In the genomic region with DNA sequence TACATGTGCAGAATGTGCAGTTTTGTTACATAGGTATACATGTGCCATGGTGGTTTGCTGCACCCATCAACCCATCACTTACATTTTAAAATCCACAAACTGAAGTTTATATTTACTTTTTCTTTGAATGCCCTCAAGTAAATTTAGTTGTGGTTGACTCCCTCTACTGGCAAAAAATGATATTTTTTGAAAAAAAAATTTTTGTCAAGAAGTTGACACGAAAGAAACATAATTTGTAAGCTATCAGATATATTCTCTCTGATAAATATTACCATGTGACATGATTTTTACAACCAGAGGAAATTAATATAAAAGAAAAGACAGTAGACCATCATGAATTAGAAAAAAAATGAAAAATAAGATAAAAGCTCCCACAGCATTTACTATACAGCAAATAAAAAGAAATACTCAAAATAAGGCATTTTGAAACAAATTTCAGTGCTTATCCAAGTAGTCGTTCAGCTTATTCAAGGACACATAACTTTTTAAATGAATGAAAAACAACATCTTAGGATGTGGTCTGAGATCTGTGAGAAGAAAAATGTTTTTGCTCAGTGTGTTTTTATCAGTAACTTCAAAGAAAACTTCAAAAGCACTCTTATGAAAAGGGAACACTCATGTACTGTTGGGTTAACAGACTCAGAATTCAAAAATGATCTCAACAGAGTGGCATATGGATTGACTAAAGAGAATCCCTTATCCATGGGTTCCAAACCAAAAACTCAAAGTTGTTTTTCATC, we compare ENCODE assay signal across 9 cellular contexts. TPM values are rescaled to one million over a fixed set of nuclear protein-coding genes. Genes with fewer than 3 reads are reported as not detected.
DNase-seq lines count a peak whose midpoint lies in the region; ATAC-seq, FAIRE-seq and TF ChIP-seq lines count a peak whose summit lies in the region.
"Had no signal": no experiment of that assay in that cellular context is flagged by ENCODE, and none has a peak within 500 bp of the region (broad histone marks: within the 10 kb centered on the region; RNA-seq: fewer than 3 reads in every experiment).

No MANE protein-coding gene starts in this region.

- H4K20me1 ChIP-seq in OCI-LY3 (ENCODE audit: insufficient read depth, low read length), result no peaks in the 10 kb centered on the region

- no peaks in the 10 kb centered on the region for H3K36me3 ChIP-seq in OCI-LY3 (replicated peaks; ENCODE audit: low read depth, low read length)
- H3K36me3 ChIP-seq: HAP-1 had no signal

- H3K4me1 ChIP-seq in OCI-LY3 (ENCODE audit: low read length), result no peaks in the 10 kb centered on the region
- H3K4me1 ChIP-seq in foreskin keratinocyte, result no peaks in the 10 kb centered on the region
- H3K4me1 ChIP-seq: HAP-1 had no signal

- peaks cover 21% of the 10 kb centered on the region for H3K27me3 ChIP-seq in OCI-LY3 (ENCODE audit: low read depth, low read length)
- H3K27me3 ChIP-seq in foreskin keratinocyte, result peaks cover 33% of the 10 kb centered on the region

- no peaks in the 10 kb centered on the region for H3K9me3 ChIP-seq in OCI-LY3 (ENCODE audit: insufficient read depth, low read length)
- H3K9me3 ChIP-seq: HAP-1 had no signal

- H3K79me2 ChIP-seq in OCI-LY3 (ENCODE audit: low read length), result no peaks in the 10 kb centered on the region

- FAIRE-seq in G401.6 (lab: Jason Lieb, UNC), result peak; percentile 87

- H2AFZ ChIP-seq in OCI-LY3 (ENCODE audit: low read depth, low read length), result no peak overlapping the region

- H3K4me3 ChIP-seq in OCI-LY3 (ENCODE audit: low read length), result no peak overlapping the region
- H3K4me3 ChIP-seq: HAP-1 had no signal

- ATAC-seq in foreskin keratinocyte (no peak), HG03097 (IDR thresholded peaks at IDR 0.05; ENCODE audit: low FRiP score, unreplicated experiment) (no peak), HG03469 (IDR thresholded peaks at IDR 0.05; ENCODE audit: unreplicated experiment) (no peak)

- DNase-seq in AG09319 (ENCODE audit: extremely low read depth, low read depth) (no peak), foreskin keratinocyte (no peak), NCI-H2107 treated with DMSO at 0.1 percent for 48 hours (lab: John Stamatoyannopoulos, UW; ENCODE audit: unreplicated experiment) (no peak), Ammon's horn (ENCODE audit: low spot score) (no peak)

- no peak overlapping the region for H3K9ac ChIP-seq in OCI-LY3 (ENCODE audit: low read length)

- no peak overlapping the region for H3K4me2 ChIP-seq in OCI-LY3 (ENCODE audit: low read length)

- H3K27ac ChIP-seq in OCI-LY3 (ENCODE audit: low read length) (no peak overlapping the region), foreskin keratinocyte (no peak overlapping the region)

- TF ChIP-seq CTCF in AG09319 (IDR thresholded peaks at IDR 0.05; ENCODE audit: low read depth, low read length) (peak; percentile 47), OCI-LY3 (IDR thresholded peaks at IDR 0.05; ENCODE audit: low read depth, low read length) (peak; percentile 48), foreskin keratinocyte (conservative IDR thresholded peaks at IDR 0.05) (peak; percentile 63)

RNA-seq across cellular contexts. Expression of a gene that starts 30.0 kb away (rescaled TPM):
- total RNA-seq in foreskin keratinocyte, result 4.9 and 6.8 TPM in 2 replicates
- 0.44 and 0.59 TPM in 2 replicates for polyA plus RNA-seq in foreskin keratinocyte
